In genomic region chrX:153333821-153334653, GRCh38 we compare ENCODE assay signal across 8 cellular contexts. TPM values are rescaled to one million over a fixed set of nuclear protein-coding genes. Genes with fewer than 3 reads are reported as not detected.
DNase-seq lines count a peak whose midpoint lies in the region; ATAC-seq, FAIRE-seq and TF ChIP-seq lines count a peak whose summit lies in the region.

A gene with protein sequence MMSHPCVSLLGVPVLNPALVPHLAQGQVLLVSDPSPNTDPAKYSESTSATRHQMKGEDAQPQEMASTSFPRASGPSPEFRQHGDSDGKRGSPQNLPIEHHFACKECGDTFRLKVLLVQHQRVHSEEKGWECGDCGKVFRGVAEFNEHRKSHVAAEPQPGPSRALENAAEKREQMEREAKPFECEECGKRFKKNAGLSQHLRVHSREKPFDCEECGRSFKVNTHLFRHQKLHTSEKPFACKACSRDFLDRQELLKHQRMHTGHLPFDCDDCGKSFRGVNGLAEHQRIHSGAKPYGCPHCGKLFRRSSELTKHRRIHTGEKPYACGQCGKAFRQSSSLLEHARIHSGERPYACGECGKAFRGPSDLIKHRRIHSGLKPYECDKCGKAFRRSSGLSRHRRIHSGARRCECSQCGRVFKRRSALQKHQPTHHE (plus strand): TSS chrX:153334153. CDS start chrX:153336680, 2,527 bp downstream.

- H4K20me1 ChIP-seq in keratinocyte (ENCODE audit: control insufficient read depth, extremely low read depth, insufficient read depth, low read length), result no peaks in the 10 kb centered on the region

- H3K4me1 ChIP-seq in keratinocyte (ENCODE audit: control insufficient read depth, extremely low read depth, insufficient read depth, low read length), result no peaks in the 10 kb centered on the region

- H3K79me2 ChIP-seq in keratinocyte (ENCODE audit: control insufficient read depth, insufficient read depth, low read length), result no peaks in the 10 kb centered on the region

- H3K4me2 ChIP-seq in keratinocyte (ENCODE audit: control insufficient read depth, extremely low read depth, insufficient read depth, low read depth, low read length), result peak within 1 kb of the TSS; percentile 79

- dilution Hi-C loops in keratinocyte (cut with MboI; ENCODE audit: extremely low pct_ligation_motif_present, low sequenced_read_pairs), result no loop called here

- DNase-seq in AG04450 (ENCODE audit: low read depth, low spot score), result peak; percentile 24
- DNase-seq in NCI-H2196 treated with DMSO at 0.1 percent for 48 hours (lab: John Stamatoyannopoulos, UW; ENCODE audit: unreplicated experiment), result peak; percentile 23
- DNase-seq in activated CD4-positive, CD25-positive, alpha-beta regulatory T cell treated with anti-CD3 and anti-CD28 coated beads, Interleukin-2, amount 50 U/mL, for 16 hours (ENCODE audit: low read depth, low spot score), result peak; percentile 63
- peak; percentile 81 for DNase-seq in central memory CD4-positive, alpha-beta T cell
- peak; percentile 32 for DNase-seq in keratinocyte (ENCODE audit: low read depth, low spot score)
- DNase-seq in stimulated activated CD4-positive, alpha-beta T cell treated with anti-CD3 and anti-CD28 coated beads, Interleukin-12 subunit alpha, Interleukin-12 subunit beta, amount 100 ng/mL, for 4 hours, result peak; percentile 75

- H2AFZ ChIP-seq in keratinocyte (ENCODE audit: control insufficient read depth, low read length), result peak within 1 kb of the TSS; percentile 83

- peaks cover 6% of the 10 kb centered on the region for H3K27me3 ChIP-seq in AG04450 (ENCODE audit: control insufficient read depth, insufficient read depth, low read length)
- H3K27me3 ChIP-seq in keratinocyte (ENCODE audit: control insufficient read depth, extremely low read depth, insufficient read depth, low read length), result no peaks in the 10 kb centered on the region

- H3K9me3 ChIP-seq in AG04450 (ENCODE audit: control insufficient read depth, insufficient read depth, low read length) (no peaks in the 10 kb centered on the region), keratinocyte (ENCODE audit: control insufficient read depth, low read depth, low read length) (no peaks in the 10 kb centered on the region)

- ATAC-seq in GM18867 (IDR thresholded peaks at IDR 0.05; ENCODE audit: unreplicated experiment), result peak; percentile 88
- peak; percentile 80 for ATAC-seq in HG03097 (IDR thresholded peaks at IDR 0.05; ENCODE audit: low FRiP score, unreplicated experiment)

- CTCF ChIA-PET in AG04450 (lab: Charles Lee), result no interaction called here

- H3K9ac ChIP-seq in keratinocyte (ENCODE audit: control insufficient read depth, extremely low read depth, insufficient read depth, low read length), result peak within 1 kb of the TSS; percentile 68

- H3K36me3 ChIP-seq in keratinocyte (ENCODE audit: control insufficient read depth in 2 of 2, extremely low read depth in 1 of 2, insufficient read depth in 2 of 2, low read length in 2 of 2), result no peaks in the 10 kb centered on the region

- no peaks in the 10 kb centered on the region for H3K9me1 ChIP-seq in keratinocyte (ENCODE audit: control insufficient read depth, extremely low read depth, insufficient read depth, low read length)

- FAIRE-seq in keratinocyte (lab: Jason Lieb, UNC), result no peak

- POLR2A ChIA-PET in AG04450 (lab: Yijun Ruan, JAX), result interaction anchor here (0.6 to 1.0 kb wide), 4 partner anchors 10 to 170 kb away, joined by 3 to 4 read pairs (median 4); no protein-coding TSS in a partner anchor

- peak within 1 kb of the TSS; percentile 71 for H3K4me3 ChIP-seq in AG04450 (ENCODE audit: low read depth, low read length)
- H3K4me3 ChIP-seq in keratinocyte (ENCODE audit: control insufficient read depth in 2 of 3, extremely low read depth in 1 of 3, insufficient read depth in 2 of 3, low read depth in 1 of 3, low read length in 3 of 3), result peak within 1 kb of the TSS; percentile 61 to 68 (median 63)

- peak within 1 kb of the TSS; percentile 47 for H3K27ac ChIP-seq in AG04450 (ENCODE audit: low read depth, low read length)
- H3K27ac ChIP-seq in keratinocyte (ENCODE audit: control insufficient read depth, insufficient read depth, low read length), result no peak within 1 kb of the TSS

- TF ChIP-seq CTCF in AG04450 (IDR thresholded peaks at IDR 0.05; ENCODE audit: low read depth, low read length) (no peak), keratinocyte (optimal IDR thresholded peaks at IDR 0.05 in 1 of 3, IDR thresholded peaks at IDR 0.05 in 1 of 3, conservative IDR thresholded peaks at IDR 0.05 in 1 of 3; ENCODE audit: extremely low read depth in 1 of 3, insufficient read depth in 2 of 3, low read length in 3 of 3) (no peak)

RNA-seq across cellular contexts. Expression of the gene that starts here (rescaled TPM):
- polyA plus RNA-seq in AG04450 (2011; rRNA removed) (13.7 and 15.0 TPM in 2 replicates), keratinocyte (3.4 to 6.4 TPM (median 5.3 TPM) in 3 replicates)
- polyA minus RNA-seq in AG04450 (2011; rRNA and poly(A)+ RNA removed), result 21.8 and 22.8 TPM in 2 replicates
- polyA plus RNA-seq in keratinocyte (2011; ENCODE audit: low read depth), result 0.40 TPM
- polyA plus RNA-seq in keratinocyte (2011; cell fraction: cytosol; rRNA removed), result 3.4 and 4.3 TPM in 2 replicates
- polyA plus RNA-seq in keratinocyte (2011; cell fraction: nucleus; rRNA removed), result 7.5 and 8.0 TPM in 2 replicates
- polyA plus RNA-seq in keratinocyte (2012; ENCODE audit: low replicate concordance), result 0.68 and 4.3 TPM in 2 replicates
- 4.5 to 9.3 TPM (median 8.9 TPM) in 3 replicates for polyA minus RNA-seq in keratinocyte
- 5.6 TPM for polyA minus RNA-seq in keratinocyte (2011; cell fraction: cytosol; rRNA and poly(A)+ RNA removed)
- 4.0 and 6.4 TPM in 2 replicates for polyA minus RNA-seq in keratinocyte (2011; cell fraction: nucleus; rRNA and poly(A)+ RNA removed)

Comparison
In these comparisons a context has a peak if more than half of its experiments do, and no peak if none do; other contexts are left out.
1. DNase-seq: peak in every context shown above with its lines; median percentile 81 in central memory CD4-positive, alpha-beta T cell; 75 in stimulated activated CD4-positive, alpha-beta T cell treated with anti-CD3 and anti-CD28 coated beads, Interleukin-12 subunit alpha, Interleukin-12 subunit beta, amount 100 ng/mL, for 4 hours; 63 in activated CD4-positive, CD25-positive, alpha-beta regulatory T cell treated with anti-CD3 and anti-CD28 coated beads, Interleukin-2, amount 50 U/mL, for 16 hours; 32 in keratinocyte; 24 in AG04450; 23 in NCI-H2196 treated with DMSO at 0.1 percent for 48 hours.